Comparison of ENCODE assay signal across 15 cellular contexts in genomic region chr4:150176559-150176958, GRCh38.
DNase-seq lines count a peak whose midpoint lies in the region; ATAC-seq and TF ChIP-seq lines count a peak whose summit lies in the region.
"Had no signal": no experiment of that assay in that cellular context is flagged by ENCODE, and none has a peak within 500 bp of the region (broad histone marks: within the 10 kb centered on the region; RNA-seq: fewer than 3 reads in every experiment).

No MANE protein-coding gene starts in this region.

- no peak overlapping the region for H3K4me3 Mint-ChIP-seq in osteocyte (ENCODE audit: unreplicated experiment)

- no peaks in the 10 kb centered on the region for H3K79me2 ChIP-seq in fibroblast of lung (ENCODE audit: control insufficient read depth, insufficient read depth, low read length)

- H3K4me2 ChIP-seq in fibroblast of lung (ENCODE audit: extremely low read depth, insufficient read depth, low read length) = no peak overlapping the region

- ATAC-seq in HG03378 (IDR thresholded peaks at IDR 0.05; ENCODE audit: unreplicated experiment) = no peak

- H3K27ac ChIP-seq in fibroblast of lung (ENCODE audit: insufficient read depth, low read length) = no peak overlapping the region
- H3K27ac ChIP-seq: vagina had no signal

- no peak overlapping the region for H2AFZ ChIP-seq in fibroblast of lung (ENCODE audit: low read length)

- no peaks in the 10 kb centered on the region for H3K36me3 ChIP-seq in fibroblast of lung (ENCODE audit: control insufficient read depth, insufficient read depth, low read length)
- H3K36me3 ChIP-seq: vagina had no signal

- no peak overlapping the region for H3K4me3 ChIP-seq in fibroblast of lung (replicated peaks in 1 of 4; ENCODE audit: control extremely low read depth in 1 of 4, insufficient read depth in 1 of 4, low read depth in 3 of 4, low read length in 4 of 4)
- H3K4me3 ChIP-seq: skin epidermis, vagina had no signal

- DNase-seq in EL = peak; percentile 68
- peak; percentile 76 for DNase-seq in NCI-H446 treated with DMSO at 0.1 percent for 48 hours (lab: John Stamatoyannopoulos, UW)
- peak; percentile 48 to 87 for DNase-seq in fibroblast of lung (ENCODE audit: low read depth in 2 of 2)
- no peak for DNase-seq in osteocyte (ENCODE audit: extremely low spot score, unreplicated experiment)
- no peak for DNase-seq in T1000 (lab: John Stamatoyannopoulos, UW)
- DNase-seq in putamen (ENCODE audit: low spot score) = no peak
- DNase-seq in NCI-H1048 (lab: John Stamatoyannopoulos, UW) = no peak
- DNase-seq: activated CD4-positive, alpha-beta T cell treated with anti-CD3 and anti-CD28 coated beads, Interleukin-2, amount 50 U/mL, for 1 hour; Calu3; cortex of kidney; MM.1S; NCI-H524 treated with DMSO at 0.1 percent for 48 hours had no signal

- H3K36me3 Mint-ChIP-seq in osteocyte (ENCODE audit: unreplicated experiment) = no peaks in the 10 kb centered on the region

- H3K9me3 ChIP-seq in fibroblast of lung (ENCODE audit: control insufficient read depth, insufficient read depth, low read depth, low read length) = no peaks in the 10 kb centered on the region
- H3K9me3 ChIP-seq: vagina had no signal

- TF ChIP-seq CTCF in fibroblast of lung (conservative IDR thresholded peaks at IDR 0.05 in 1 of 2, IDR thresholded peaks at IDR 0.05 in 1 of 2; ENCODE audit: low read depth in 1 of 2, low read length in 2 of 2) (no peak), osteocyte (IDR thresholded peaks at IDR 0.05) (no peak)

- peaks cover 66% of the 10 kb centered on the region for H3K4me1 Mint-ChIP-seq in osteocyte (ENCODE audit: unreplicated experiment)

- no peaks in the 10 kb centered on the region for H3K27me3 ChIP-seq in fibroblast of lung (ENCODE audit: control insufficient read depth, insufficient read depth, low read length)
- H3K27me3 ChIP-seq: vagina had no signal

- H3K9ac ChIP-seq in fibroblast of lung (ENCODE audit: insufficient read depth, low read length) = no peak overlapping the region

- H4K20me1 ChIP-seq in fibroblast of lung (ENCODE audit: control insufficient read depth, extremely low read depth, insufficient read depth, low read length) = no peaks in the 10 kb centered on the region

- peak overlapping the region; percentile 81 for H3K27ac Mint-ChIP-seq in osteocyte (ENCODE audit: unreplicated experiment)

- peaks cover 3% of the 10 kb centered on the region for H3K4me1 ChIP-seq in fibroblast of lung (ENCODE audit: control insufficient read depth, extremely low read depth, insufficient read depth, low read length)

- no peaks in the 10 kb centered on the region for H3K27me3 Mint-ChIP-seq in osteocyte (ENCODE audit: unreplicated experiment)

- no peaks in the 10 kb centered on the region for H3K9me3 Mint-ChIP-seq in osteocyte (ENCODE audit: unreplicated experiment)

Comparison
In these comparisons a context has a peak if more than half of its experiments do, and no peak if none do; other contexts are left out.
1. DNase-seq: peak in EL (single experiment), NCI-H446 treated with DMSO at 0.1 percent for 48 hours (single experiment) and fibroblast of lung (2 of 2); none in osteocyte (single experiment), T1000 (single experiment), putamen (single experiment) and NCI-H1048 (single experiment).